In the genomic region with DNA sequence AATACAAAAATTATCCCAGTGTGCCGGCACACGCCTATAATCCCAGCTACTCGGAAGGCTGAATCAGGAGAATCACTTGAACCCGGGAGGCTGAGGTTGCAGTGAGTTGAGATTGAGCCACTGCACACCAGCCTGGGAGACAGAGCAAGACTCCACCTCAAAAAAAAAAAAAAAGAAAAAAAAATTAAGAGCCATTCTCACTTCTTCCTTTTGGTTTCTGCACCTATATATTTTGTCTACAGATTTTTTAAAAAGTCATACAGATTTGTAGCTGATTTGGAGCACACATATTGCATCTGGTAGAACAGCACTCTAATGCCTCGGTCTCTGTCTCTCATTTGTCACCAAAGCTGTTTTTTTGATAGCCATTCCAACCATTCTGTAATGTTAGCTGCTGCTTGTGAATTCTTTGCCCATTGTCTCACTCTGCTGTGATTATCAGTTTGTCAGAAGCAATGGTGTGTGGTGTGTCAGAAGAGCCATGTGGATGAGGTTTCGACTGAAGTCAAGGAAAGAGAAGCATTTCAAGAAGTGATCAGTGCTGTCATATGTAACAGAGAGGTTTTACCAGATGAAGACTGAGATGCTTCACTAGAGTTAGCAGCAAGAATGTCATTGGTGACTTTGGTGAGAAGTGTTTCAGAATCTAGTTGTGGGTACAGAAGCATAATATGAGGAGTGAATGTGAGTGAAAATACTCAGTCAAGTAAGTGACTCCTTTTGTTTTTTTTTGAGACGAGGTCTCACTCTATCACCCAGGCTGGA, we compare ENCODE assay signal across 17 cellular contexts. TPM values are rescaled to one million over a fixed set of nuclear protein-coding genes. Genes with fewer than 3 reads are reported as not detected.
DNase-seq lines count a peak whose midpoint lies in the region; ATAC-seq, FAIRE-seq and TF ChIP-seq lines count a peak whose summit lies in the region.
"Had no signal": no experiment of that assay in that cellular context is flagged by ENCODE, and none has a peak within 500 bp of the region (broad histone marks: within the 10 kb centered on the region; RNA-seq: fewer than 3 reads in every experiment).

No MANE protein-coding gene starts in this region.

- no peaks in the 10 kb centered on the region for H3K4me1 Mint-ChIP-seq in WTC11

- no peak for TF ChIP-seq CTCF in GM10248 (IDR thresholded peaks at IDR 0.05; ENCODE audit: control extremely low read depth, extremely low read depth, low read depth, missing control alignments)
- no peak for TF ChIP-seq CTCF in WTC11 (IDR thresholded peaks at IDR 0.05)

- H3K4me3 Mint-ChIP-seq in WTC11: no peak overlapping the region
- H3K4me3 Mint-ChIP-seq: T-helper 2 cell treated with Interferon-gamma antibody and Interleukin-4, amounts not matched to agents 5 μg/mL and 100 μg/mL, for 36 hours had no signal

- ATAC-seq in GM19351 (IDR thresholded peaks at IDR 0.05; ENCODE audit: unreplicated experiment): peak; percentile 66
- peak; percentile 76 for ATAC-seq in HG02610 (IDR thresholded peaks at IDR 0.05; ENCODE audit: unreplicated experiment)
- peak; percentile 57 for ATAC-seq in HG03378 (IDR thresholded peaks at IDR 0.05; ENCODE audit: unreplicated experiment)
- no peak for ATAC-seq in WTC11
- ATAC-seq: left lung had no signal

- peaks cover 3% of the 10 kb centered on the region; the same call in 1 of the 2 replicates for H3K36me3 Mint-ChIP-seq in WTC11

- peak; percentile 42 for DNase-seq in GM10248 (ENCODE audit: extremely low spot score)
- DNase-seq in GM03348 (ENCODE audit: low spot score): no peak
- no peak for DNase-seq in frontal cortex (ENCODE audit: low spot score in 2 of 2)
- no peak for DNase-seq in NCI-H187 treated with DMSO at 0.1 percent for 48 hours (lab: John Stamatoyannopoulos, UW)
- no peak for DNase-seq in WTC11 (ENCODE audit: low spot score)
- DNase-seq: activated CD4-positive, alpha-beta T cell treated with anti-CD3 and anti-CD28 coated beads, Interleukin-2, amount 50 U/mL, for 48 hours; Caco-2; cortex of kidney; erythroblast; GDM1; left lung; NCI-H1694 treated with DMSO at 0.1 percent for 48 hours had no signal

- CTCF ChIA-PET in GM10248 (lab: Yijun Ruan, JAX): interaction anchor here (0.9 to 1.0 kb wide), 2 partner anchors 24 to 30 kb away, joined by 3 read pairs; no protein-coding TSS in a partner anchor
- CTCF ChIA-PET in WTC11 (lab: Charles Lee): interaction anchor here (1.6 kb wide), 1 partner anchor 125 kb away, joined by 4 read pairs; no protein-coding TSS in a partner anchor

- no peak for FAIRE-seq in frontal cortex (lab: Jason Lieb, UNC)
- FAIRE-seq: astrocyte had no signal

- no peaks in the 10 kb centered on the region for H3K9me3 Mint-ChIP-seq in WTC11
- H3K9me3 Mint-ChIP-seq: T-helper 2 cell treated with Interferon-gamma antibody and Interleukin-4, amounts not matched to agents 5 μg/mL and 100 μg/mL, for 36 hours had no signal

- POLR2A ChIA-PET in GM10248 (lab: Yijun Ruan, JAX): interaction anchor here (0.7 kb wide), 1 partner anchor 9 kb away, joined by 3 read pairs; no protein-coding TSS in a partner anchor
- POLR2A ChIA-PET in WTC11 (lab: Charles Lee): interaction anchor here (1.0 kb wide), 1 partner anchor 10 kb away, joined by 3 read pairs; no protein-coding TSS in a partner anchor

- no peak overlapping the region for H3K27ac Mint-ChIP-seq in WTC11
- H3K27ac Mint-ChIP-seq: T-helper 2 cell treated with Interferon-gamma antibody and Interleukin-4, amounts not matched to agents 5 μg/mL and 100 μg/mL, for 36 hours had no signal

- H3K27me3 Mint-ChIP-seq in WTC11 (ENCODE audit: low read depth): no peaks in the 10 kb centered on the region

TF ChIP-seq in WTC11, 78 proteins besides CTCF, POLR2A, EP300 and RAD21:
- TF ChIP-seq NR1H2 (CRISPR knock-in tag; IDR thresholded peaks at IDR 0.05): no peak

RNA-seq across cellular contexts. Expression of gene KTN1, which starts 8.7 kb away (rescaled TPM):
- total RNA-seq in frontal cortex (76.2 TPM), WTC11 (2021) (122 to 125 TPM (median 123 TPM) in 3 replicates)
